ENCODE assay signal across 12 cellular contexts in the genomic region with DNA sequence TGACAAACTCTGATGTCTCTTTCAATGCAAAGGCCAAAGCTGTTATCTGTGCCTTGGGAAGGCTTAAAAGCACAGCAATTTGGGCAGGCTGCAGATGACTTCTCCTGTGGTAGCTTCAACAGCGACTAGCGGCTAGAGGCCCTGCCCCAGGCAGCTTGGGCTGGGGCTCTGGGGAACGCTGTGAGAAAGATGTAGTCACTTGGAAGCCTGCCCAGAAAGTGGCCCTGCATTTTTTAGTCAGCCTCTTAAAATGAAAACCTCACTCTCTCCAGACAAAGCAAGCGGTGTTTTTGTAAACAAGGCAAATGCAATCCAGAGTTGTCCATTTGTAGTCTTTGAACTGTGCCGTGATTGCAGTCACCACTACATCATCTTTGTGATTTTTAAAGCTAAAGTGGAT. TPM values are rescaled to one million over a fixed set of nuclear protein-coding genes. Genes with fewer than 3 reads are reported as not detected.
A peak's percentile ranks its signal among the peaks of the same experiment; 100 is the strongest.
DNase-seq lines count a peak whose midpoint lies in the region; TF ChIP-seq lines count a peak whose summit lies in the region.
"Had no signal": no experiment of that assay in that cellular context is flagged by ENCODE, and none has a peak within 500 bp of the region (broad histone marks: within the 10 kb centered on the region; RNA-seq: fewer than 3 reads in every experiment).

No MANE protein-coding gene starts in this region.

- no peak overlapping the region for H3K4me3 ChIP-seq in skeletal muscle cell (ENCODE audit: low read depth, low read length)
- H3K4me3 ChIP-seq in suprapubic skin = no peak overlapping the region
- H3K4me3 ChIP-seq in neuronal stem cell (ENCODE audit: low read length in 2 of 2) = no peak overlapping the region
- H3K4me3 ChIP-seq: tibial artery had no signal

- H3K4me1 ChIP-seq in suprapubic skin (no peaks in the 10 kb centered on the region), neuronal stem cell (ENCODE audit: control insufficient read depth in 2 of 2, insufficient read depth in 1 of 2, low read depth in 1 of 2, low read length in 2 of 2) (peaks cover 0 to 2% of the 10 kb centered on the region in 2 donors)
- H3K4me1 ChIP-seq: tibial artery had no signal

- no peak overlapping the region for H2BK5ac ChIP-seq in neuronal stem cell (ENCODE audit: low read length)

- no peak overlapping the region for H4K8ac ChIP-seq in neuronal stem cell (ENCODE audit: low read depth, low read length)

- no peak overlapping the region for H3K9ac ChIP-seq in neuronal stem cell (ENCODE audit: low read depth, low read length, poor library complexity)

- TF ChIP-seq POLR2A in erythroblast (IDR thresholded peaks at IDR 0.05; ENCODE audit: low read length) (no peak), suprapubic skin (IDR thresholded peaks at IDR 0.05) (no peak)

- TF ChIP-seq CTCF in suprapubic skin (IDR thresholded peaks at IDR 0.05) = no peak

- H2BK15ac ChIP-seq in neuronal stem cell (ENCODE audit: low read length) = no peak overlapping the region

- H3K9me3 ChIP-seq in suprapubic skin (no peaks in the 10 kb centered on the region), neuronal stem cell (replicated peaks in 1 of 2; ENCODE audit: control insufficient read depth in 2 of 2, insufficient read depth in 1 of 2, low read depth in 1 of 2, low read length in 2 of 2) (no peaks in the 10 kb centered on the region)
- H3K9me3 ChIP-seq: tibial artery had no signal

- no peak overlapping the region for H3K4ac ChIP-seq in neuronal stem cell (ENCODE audit: low read length)

- no peaks in the 10 kb centered on the region for H3K36me3 ChIP-seq in suprapubic skin
- no peaks in the 10 kb centered on the region for H3K36me3 ChIP-seq in neuronal stem cell (replicated peaks in 1 of 2; ENCODE audit: control insufficient read depth in 2 of 2, insufficient read depth in 2 of 2, low read length in 2 of 2)
- H3K36me3 ChIP-seq: tibial artery had no signal

- no peak overlapping the region for H3K18ac ChIP-seq in neuronal stem cell (ENCODE audit: low read length)

- no peak for TF ChIP-seq EP300 in suprapubic skin (IDR thresholded peaks at IDR 0.05)

- WGBS in suprapubic skin = 56% methylated on average over 5 of the region's 5 CpGs
- no CpG with 5 or more reads among the region's 5 CpGs for WGBS in neuronal stem cell (ENCODE audit: extremely low coverage in 2 of 2, insufficient read length in 2 of 2, insufficient replicate concordance in 1 of 2), 2 donors

- DNase-seq in NCI-H1417 (lab: John Stamatoyannopoulos, UW) (peak; percentile 21 to 72 (median 34)), NCI-H1417 treated with DMSO at 0.1 percent for 48 hours (lab: John Stamatoyannopoulos, UW) (no peak), NCI-H345 (lab: John Stamatoyannopoulos, UW) (peak; percentile 84), erythroblast (lab: John Stamatoyannopoulos, UW) (peak; percentile 8 to 30), skeletal muscle cell (ENCODE audit: low read depth) (peak; percentile 26), suprapubic skin (ENCODE audit: low spot score in 2 of 2) (no peak), neuronal stem cell (ENCODE audit: low spot score) (no peak)
- no peak for DNase-seq in stimulated activated CD4-positive, alpha-beta T cell treated with anti-CD3 and anti-CD28 coated beads, Interleukin-15, amount 100 ng/mL, for 24 hours
- DNase-seq: activated naive CD8-positive, alpha-beta T cell treated with anti-CD3 and anti-CD28 coated beads for 36 hours; NCI-H1930; stimulated activated CD4-positive, alpha-beta T cell treated with anti-CD3 and anti-CD28 coated beads, Interleukin-12 subunit alpha, Interleukin-12 subunit beta, amount 100 ng/mL, for 4 hours; tibial artery had no signal

- no peak overlapping the region for H2BK12ac ChIP-seq in neuronal stem cell (ENCODE audit: low read length)

- no peak overlapping the region for H4K91ac ChIP-seq in neuronal stem cell (ENCODE audit: low read depth, low read length, poor library complexity)

- no peak overlapping the region for H3K4me2 ChIP-seq in neuronal stem cell (ENCODE audit: insufficient read depth, low read length, poor library complexity, severe bottlenecking)

- H3K23ac ChIP-seq in neuronal stem cell (ENCODE audit: low read depth, low read length, poor library complexity) = no peak overlapping the region

- H2AFZ ChIP-seq in neuronal stem cell (ENCODE audit: low read length) = no peak overlapping the region

- H2BK120ac ChIP-seq in neuronal stem cell (ENCODE audit: low read depth, low read length) = no peak overlapping the region

- H3K79me1 ChIP-seq in neuronal stem cell (ENCODE audit: low read depth, low read length) = no peaks in the 10 kb centered on the region

- no peak overlapping the region for H3K14ac ChIP-seq in neuronal stem cell (ENCODE audit: low read length)

- H3K27ac ChIP-seq in suprapubic skin (no peak overlapping the region), neuronal stem cell (replicated peaks; ENCODE audit: low read length) (no peak overlapping the region)
- H3K27ac ChIP-seq: tibial artery had no signal

- H2AK5ac ChIP-seq in neuronal stem cell (ENCODE audit: low read depth, low read length) = no peak overlapping the region

- H3K27me3 ChIP-seq in suprapubic skin = no peaks in the 10 kb centered on the region
- H3K27me3 ChIP-seq in neuronal stem cell (ENCODE audit: control insufficient read depth in 3 of 3, insufficient read depth in 3 of 3, low read depth in 1 of 3, low read length in 3 of 3) = no peaks in the 10 kb centered on the region
- H3K27me3 ChIP-seq: tibial artery had no signal

RNA-seq across cellular contexts. Expression of a gene that starts 27.5 kb away (rescaled TPM):
- total RNA-seq in suprapubic skin = 1 to 10 TPM in 1 of 4 donors, under 1 TPM in 3; 0.36 to 1.1 (median 0.55) TPM
- 3.9 TPM for polyA plus RNA-seq in neuronal stem cell (2013, experiment 1 of 2)
- polyA plus RNA-seq in neuronal stem cell (2013, experiment 2 of 2) = 4.1 TPM

Comparison
In these comparisons a context has a peak if more than half of its experiments do, and no peak if none do; other contexts are left out.
1. DNase-seq: peak in NCI-H1417 (3 of 3), NCI-H345 (single experiment), erythroblast (2 of 2) and skeletal muscle cell (single experiment); none in NCI-H1417 treated with DMSO at 0.1 percent for 48 hours (single experiment), stimulated activated CD4-positive, alpha-beta T cell treated with anti-CD3 and anti-CD28 coated beads, Interleukin-15, amount 100 ng/mL, for 24 hours (single experiment), suprapubic skin (0 of 2) and neuronal stem cell (single experiment).